ENCODE assay signal across 9 cellular contexts in genomic region chr9:20611751-20612287, GRCh38. TPM values are rescaled to one million over a fixed set of nuclear protein-coding genes. Genes with fewer than 3 reads are reported as not detected.
DNase-seq lines count a peak whose midpoint lies in the region; ATAC-seq and TF ChIP-seq lines count a peak whose summit lies in the region.
"Had no signal": no experiment of that assay in that cellular context is flagged by ENCODE, and none has a peak within 500 bp of the region (broad histone marks: within the 10 kb centered on the region; RNA-seq: fewer than 3 reads in every experiment).

No MANE protein-coding gene starts in this region.

- H3K4me2 ChIP-seq in SU-DHL-6 (ENCODE audit: low read depth, low read length, poor library complexity, severe bottlenecking) = no peak overlapping the region

- peaks cover 5 to 26% (median 14%) of the 10 kb centered on the region in 4 donors for H3K4me1 ChIP-seq in upper lobe of left lung

- in situ Hi-C loops in GM13976 (cut with MboI; ENCODE audit: low sequenced_read_pairs, unreplicated experiment) = no loop called here

- no peak overlapping the region for H2AFZ ChIP-seq in SU-DHL-6 (ENCODE audit: low read depth, low read length, severe bottlenecking)

- TF ChIP-seq POLR2A in upper lobe of left lung (IDR thresholded peaks at IDR 0.05) = no peak

- no peaks in the 10 kb centered on the region for H3K27me3 ChIP-seq in SU-DHL-6 (ENCODE audit: low read length)
- no peaks in the 10 kb centered on the region for H3K27me3 ChIP-seq in upper lobe of left lung

- H3K27ac ChIP-seq in SU-DHL-6 (ENCODE audit: low read depth, low read length) (no peak overlapping the region), upper lobe of left lung (no peak overlapping the region)

- no peak overlapping the region for H3K9ac ChIP-seq in SU-DHL-6 (ENCODE audit: low read length)

- DNase-seq in Right ventricle myocardium superior (no peak), cardiac septum (ENCODE audit: low spot score) (no peak), left ventricle myocardium superior (no peak), upper lobe of left lung (no peak), HK-2 (ENCODE audit: unreplicated experiment) (no peak), GM13976 (ENCODE audit: low spot score) (no peak)
- no peak for DNase-seq in stimulated activated CD4-positive, alpha-beta T cell treated with anti-CD3 and anti-CD28 coated beads, Interleukin-4, amount 100 ng/mL, for 24 hours
- DNase-seq: activated naive CD4-positive, alpha-beta T cell had no signal

- H4K20me1 ChIP-seq in SU-DHL-6 (ENCODE audit: low read depth, low read length) = peaks cover 27% of the 10 kb centered on the region; the same call in 1 of the 2 replicates

- H3K79me2 ChIP-seq in SU-DHL-6 (ENCODE audit: insufficient read depth, low read length) = no peaks in the 10 kb centered on the region

- TF ChIP-seq CTCF in SU-DHL-6 (IDR thresholded peaks at IDR 0.05; ENCODE audit: insufficient read depth, low read length, poor library complexity, severe bottlenecking) (peak; percentile 20), upper lobe of left lung (IDR thresholded peaks at IDR 0.05) (peak; percentile 25 to 82 (median 58)), GM13976 (IDR thresholded peaks at IDR 0.05; ENCODE audit: borderline replicate concordance, control extremely low read depth, extremely low read depth, insufficient read depth, missing control alignments) (no peak)

- TF ChIP-seq EP300 in upper lobe of left lung (IDR thresholded peaks at IDR 0.05) = peak in 1 of 4 donors; percentile 17

- H3K9me3 ChIP-seq in SU-DHL-6 (ENCODE audit: insufficient read depth, low read length) = no peaks in the 10 kb centered on the region
- no peaks in the 10 kb centered on the region for H3K9me3 ChIP-seq in upper lobe of left lung

- H3F3A ChIP-seq in SU-DHL-6 (ENCODE audit: insufficient read depth) = no peaks in the 10 kb centered on the region

- intact Hi-C loops in Right ventricle myocardium superior (cut with DNase I) = no loop called here
- intact Hi-C loops in cardiac septum (cut with DNase I) = no loop called here
- intact Hi-C loops in left ventricle myocardium superior (cut with micrococcal nuclease) = no loop called here

- H3K4me3 ChIP-seq in SU-DHL-6 (ENCODE audit: insufficient read depth, low read length, poor library complexity, severe bottlenecking) = no peak overlapping the region
- no peak overlapping the region for H3K4me3 ChIP-seq in upper lobe of left lung

- ATAC-seq in Right ventricle myocardium superior (ENCODE audit: poor library complexity) (peak; percentile 59), left ventricle myocardium superior (peak; percentile 41), upper lobe of left lung (ENCODE audit: low FRiP score in 2 of 2) (peak in 1 of 2 donors; percentile 85)

- WGBS in upper lobe of left lung, 2 donors = 51 to 70% methylated on average over 3 of the region's 3 CpGs

- H3K36me3 ChIP-seq in SU-DHL-6 (ENCODE audit: low read length) = no peaks in the 10 kb centered on the region
- no peaks in the 10 kb centered on the region for H3K36me3 ChIP-seq in upper lobe of left lung

- H3K9me2 ChIP-seq in SU-DHL-6 (replicated peaks; ENCODE audit: insufficient read depth, low read length) = no peaks in the 10 kb centered on the region

RNA-seq across cellular contexts. Expression of gene MLLT3, which starts 10.5 kb away (rescaled TPM):
- total RNA-seq in Right ventricle myocardium superior = 11.4 TPM
- 13.3 TPM for total RNA-seq in cardiac septum
- total RNA-seq in left ventricle myocardium superior = 15.4 TPM
- total RNA-seq in upper lobe of left lung = 10 to 100 TPM; 13.8 to 30.4 (median 20.9) TPM
